In the genomic region with DNA sequence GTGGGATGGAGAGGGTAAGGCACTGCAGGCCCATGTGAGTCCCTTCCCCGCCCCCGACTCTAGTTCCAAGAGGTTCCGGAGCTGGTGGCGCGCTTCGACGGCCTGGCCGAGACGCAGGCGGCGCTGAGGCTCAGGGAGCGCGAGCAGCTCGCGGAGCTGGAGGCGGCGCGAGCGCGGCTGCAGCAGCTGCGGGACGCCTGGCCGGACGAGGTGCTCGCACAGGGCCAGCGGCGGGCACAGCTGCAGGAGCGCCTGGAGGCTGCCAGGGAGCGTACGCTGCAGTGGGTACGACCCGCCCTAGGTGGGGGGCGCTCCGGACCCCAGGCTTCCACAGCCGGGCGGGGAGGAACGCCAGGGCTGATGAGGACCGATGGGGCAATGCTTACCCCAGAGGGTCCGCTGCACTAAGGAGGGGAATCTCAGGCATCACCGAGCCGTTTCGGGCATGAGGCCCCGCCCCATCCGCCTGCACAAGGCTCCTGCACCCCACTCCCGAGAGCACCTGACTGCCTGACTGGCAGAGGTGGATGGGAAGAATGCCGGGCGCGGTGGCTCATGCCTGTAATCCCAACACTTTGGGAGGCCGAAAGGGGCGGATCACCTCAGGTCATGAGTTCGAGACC, we compare ENCODE assay signal across 8 cellular contexts. TPM values are rescaled to one million over a fixed set of nuclear protein-coding genes. Genes with fewer than 3 reads are reported as not detected.
DNase-seq lines count a peak whose midpoint lies in the region; ATAC-seq and TF ChIP-seq lines count a peak whose summit lies in the region.

No MANE protein-coding gene starts in this region.

- no peaks in the 10 kb centered on the region for H3K9me3 Mint-ChIP-seq in activated naive CD4-positive, alpha-beta T cell treated with anti-CD3 and anti-CD28 coated beads for 36 hours
- H3K9me3 Mint-ChIP-seq in activated CD4-positive, alpha-beta memory T cell treated with anti-CD3 and anti-CD28 coated beads for 36 hours = no peaks in the 10 kb centered on the region
- H3K9me3 Mint-ChIP-seq in stimulated activated naive CD8-positive, alpha-beta T cell treated with anti-CD3 and anti-CD28 coated beads, Interleukin-15, amount 100 ng/mL, for 72 hours = no peaks in the 10 kb centered on the region

- intact Hi-C loops in activated naive CD4-positive, alpha-beta T cell treated with anti-CD3 and anti-CD28 coated beads for 36 hours (cut with micrococcal nuclease) = loop anchor here (5.0 kb wide), 2 partner anchors 177 to 247 kb away; a partner anchor contains a TSS
- intact Hi-C loops in activated CD4-positive, alpha-beta memory T cell treated with anti-CD3 and anti-CD28 coated beads for 36 hours (cut with micrococcal nuclease) = loop anchor here (10.0 kb wide), 1 partner anchor 160 kb away; no protein-coding TSS in a partner anchor
- intact Hi-C loops in psoas muscle (cut with DNase I) = loop anchor here (5.0 to 10.0 kb wide), 2 partner anchors 100 to 107 kb away; a partner anchor contains a TSS

- peaks cover 5% of the 10 kb centered on the region for H3K36me3 Mint-ChIP-seq in activated naive CD4-positive, alpha-beta T cell treated with anti-CD3 and anti-CD28 coated beads for 36 hours (ENCODE audit: low read depth)
- H3K36me3 Mint-ChIP-seq in activated CD4-positive, alpha-beta memory T cell treated with anti-CD3 and anti-CD28 coated beads for 36 hours = peaks cover 25% of the 10 kb centered on the region

- peak; percentile 33 for DNase-seq in activated naive CD4-positive, alpha-beta T cell treated with anti-CD3 and anti-CD28 coated beads for 36 hours
- DNase-seq in activated naive CD4-positive, alpha-beta T cell treated with Interleukin-2 at 50 U/mL for 16 hours = no peak
- DNase-seq in activated CD4-positive, alpha-beta memory T cell treated with anti-CD3 and anti-CD28 coated beads for 36 hours = peak; percentile 35
- DNase-seq in hepatic stellate cell (ENCODE audit: low spot score) (peak; percentile 42), psoas muscle (no peak)
- DNase-seq in stimulated activated naive CD8-positive, alpha-beta T cell treated with anti-CD3 and anti-CD28 coated beads, Interleukin-15, amount 100 ng/mL, for 72 hours = peak in 1 of 2 donors; percentile 39

- H3K4me1 Mint-ChIP-seq in activated naive CD4-positive, alpha-beta T cell treated with anti-CD3 and anti-CD28 coated beads for 36 hours (ENCODE audit: low read depth) = peaks cover 17% of the 10 kb centered on the region
- H3K4me1 Mint-ChIP-seq in activated CD4-positive, alpha-beta memory T cell treated with anti-CD3 and anti-CD28 coated beads for 36 hours (ENCODE audit: low read depth) = peaks cover 23% of the 10 kb centered on the region
- peaks cover 49% of the 10 kb centered on the region for H3K4me1 Mint-ChIP-seq in stimulated activated naive CD8-positive, alpha-beta T cell treated with anti-CD3 and anti-CD28 coated beads, Interleukin-15, amount 100 ng/mL, for 72 hours

- H3K27ac Mint-ChIP-seq in activated naive CD4-positive, alpha-beta T cell treated with anti-CD3 and anti-CD28 coated beads for 36 hours = no peak overlapping the region
- no peak overlapping the region for H3K27ac Mint-ChIP-seq in activated CD4-positive, alpha-beta memory T cell treated with anti-CD3 and anti-CD28 coated beads for 36 hours
- no peak overlapping the region for H3K27ac Mint-ChIP-seq in stimulated activated naive CD8-positive, alpha-beta T cell treated with anti-CD3 and anti-CD28 coated beads, Interleukin-15, amount 100 ng/mL, for 72 hours

- CTCF ChIA-PET in activated naive CD4-positive, alpha-beta T cell treated with anti-CD3 and anti-CD28 coated beads for 36 hours (lab: Charles Lee) = interaction anchor here (0.6 to 8.0 kb wide), 8 partner anchors 15 to 118 kb away, joined by 3 to 52 read pairs (median 6); a partner anchor contains a TSS
- CTCF ChIA-PET in activated CD4-positive, alpha-beta memory T cell treated with anti-CD3 and anti-CD28 coated beads for 36 hours (lab: Charles Lee) = interaction anchor here (1.4 to 6.6 kb wide), 7 partner anchors 12 to 162 kb away, joined by 5 to 70 read pairs (median 17); a partner anchor contains a TSS

- peaks cover 3 to 22% of the 10 kb centered on the region in 2 donors for H3K36me3 ChIP-seq in psoas muscle (ENCODE audit: insufficient read depth in 1 of 2, low read depth in 1 of 2)

- POLR2A ChIA-PET in activated CD4-positive, alpha-beta memory T cell treated with anti-CD3 and anti-CD28 coated beads for 36 hours (lab: Charles Lee) = interaction anchor here (1.9 kb wide), 1 partner anchor 20 kb away, joined by 6 read pairs; no protein-coding TSS in a partner anchor

- no peak overlapping the region for H3K27ac ChIP-seq in psoas muscle

- H3K27me3 Mint-ChIP-seq in activated naive CD4-positive, alpha-beta T cell treated with anti-CD3 and anti-CD28 coated beads for 36 hours (ENCODE audit: low read depth) = peaks cover 7% of the 10 kb centered on the region
- H3K27me3 Mint-ChIP-seq in activated CD4-positive, alpha-beta memory T cell treated with anti-CD3 and anti-CD28 coated beads for 36 hours = peaks cover 8% of the 10 kb centered on the region
- peaks cover 48% of the 10 kb centered on the region for H3K27me3 Mint-ChIP-seq in stimulated activated naive CD8-positive, alpha-beta T cell treated with anti-CD3 and anti-CD28 coated beads, Interleukin-15, amount 100 ng/mL, for 72 hours

- peaks cover 0 to 59% (median 9%) of the 10 kb centered on the region in 3 donors for H3K27me3 ChIP-seq in psoas muscle (ENCODE audit: insufficient read depth in 3 of 3, low read length in 2 of 3)

- H3K4me3 Mint-ChIP-seq in activated naive CD4-positive, alpha-beta T cell treated with anti-CD3 and anti-CD28 coated beads for 36 hours = peak overlapping the region; percentile 47
- H3K4me3 Mint-ChIP-seq in activated CD4-positive, alpha-beta memory T cell treated with anti-CD3 and anti-CD28 coated beads for 36 hours = peak overlapping the region; percentile 46
- peak overlapping the region; percentile 67 to 91 for H3K4me3 Mint-ChIP-seq in stimulated activated naive CD8-positive, alpha-beta T cell treated with anti-CD3 and anti-CD28 coated beads, Interleukin-15, amount 100 ng/mL, for 72 hours

- ATAC-seq in stimulated activated naive CD8-positive, alpha-beta T cell treated with anti-CD3 and anti-CD28 coated beads, Interleukin-15, amount 100 ng/mL, for 72 hours = no peak
- ATAC-seq in HG03175 (IDR thresholded peaks at IDR 0.05; ENCODE audit: unreplicated experiment) (no peak), psoas muscle (no peak), HG03097 (IDR thresholded peaks at IDR 0.05; ENCODE audit: low FRiP score, unreplicated experiment) (no peak)

- no peak for TF ChIP-seq CTCF in psoas muscle (IDR thresholded peaks at IDR 0.05)

- H3K9me3 ChIP-seq in psoas muscle = no peaks in the 10 kb centered on the region

- WGBS in psoas muscle, 3 donors = 3 to 4% (median 4%) methylated on average over 41 to 51 of the region's 51 CpGs

- peaks cover 8% of the 10 kb centered on the region for H3K4me1 ChIP-seq in psoas muscle

- H3K4me3 ChIP-seq in psoas muscle = no peak overlapping the region

RNA-seq across cellular contexts. Expression of a gene that starts 4.9 kb away (rescaled TPM):
- 1 to 10 TPM in 1 of 2 experiments, under 1 TPM in 1; 0.57 to 1.3 TPM for total RNA-seq in activated naive CD4-positive, alpha-beta T cell treated with anti-CD3 and anti-CD28 coated beads for 36 hours
- under 1 TPM; 0.90 to 0.94 TPM for total RNA-seq in activated CD4-positive, alpha-beta memory T cell treated with anti-CD3 and anti-CD28 coated beads for 36 hours
- not detected for total RNA-seq in psoas muscle
- polyA plus RNA-seq in psoas muscle = under 1 TPM; 0.17 to 0.35 (median 0.30) TPM

RNA-seq across cellular contexts. Expression of a gene that starts 18.9 kb away (rescaled TPM):
- 1 to 10 TPM; 2.6 to 3.2 TPM for total RNA-seq in activated naive CD4-positive, alpha-beta T cell treated with anti-CD3 and anti-CD28 coated beads for 36 hours
- total RNA-seq in activated CD4-positive, alpha-beta memory T cell treated with anti-CD3 and anti-CD28 coated beads for 36 hours = 1 to 10 TPM; 4.4 to 4.9 TPM
- total RNA-seq in psoas muscle = under 1 TPM in 1 of 4 donors, not detected in 3; 0.89 TPM
- not detected for polyA plus RNA-seq in psoas muscle

RNA-seq across cellular contexts. Expression of a gene that starts 30.8 kb away (rescaled TPM):
- total RNA-seq in activated naive CD4-positive, alpha-beta T cell treated with anti-CD3 and anti-CD28 coated beads for 36 hours = 100 to 1,000 TPM; 114 to 116 TPM
- total RNA-seq in activated CD4-positive, alpha-beta memory T cell treated with anti-CD3 and anti-CD28 coated beads for 36 hours = 100 to 1,000 TPM; 107 to 109 TPM
- total RNA-seq in psoas muscle = 10 to 100 TPM; 61.9 to 93.5 (median 81.5) TPM
- polyA plus RNA-seq in psoas muscle = 10 to 100 TPM; 53.6 to 88.7 (median 53.7) TPM

RNA-seq across cellular contexts. Expression of a gene that starts 31.1 kb away (rescaled TPM):
- 10 to 100 TPM; 14.0 to 16.1 TPM for total RNA-seq in activated naive CD4-positive, alpha-beta T cell treated with anti-CD3 and anti-CD28 coated beads for 36 hours
- 10 to 100 TPM; 18.7 to 22.0 TPM for total RNA-seq in activated CD4-positive, alpha-beta memory T cell treated with anti-CD3 and anti-CD28 coated beads for 36 hours
- 10 to 100 TPM; 13.0 to 19.4 (median 14.7) TPM for total RNA-seq in psoas muscle
- 10 to 100 TPM; 13.7 to 28.5 (median 15.5) TPM for polyA plus RNA-seq in psoas muscle

Comparison
In these comparisons a context has a peak if more than half of its experiments do, and no peak if none do; other contexts are left out.
1. DNase-seq: peak in activated naive CD4-positive, alpha-beta T cell treated with anti-CD3 and anti-CD28 coated beads for 36 hours (single experiment), activated CD4-positive, alpha-beta memory T cell treated with anti-CD3 and anti-CD28 coated beads for 36 hours (single experiment) and hepatic stellate cell (single experiment); none in activated naive CD4-positive, alpha-beta T cell treated with Interleukin-2 at 50 U/mL for 16 hours (single experiment) and psoas muscle (0 of 2).
2. Peak in every context shown above with its lines, with median percentiles within 50 percentile points of each other: H3K4me3 Mint-ChIP-seq.